Comparison of ENCODE assay signal across 8 cellular contexts in genomic region chr2:108786354-108787208, GRCh38. TPM values are rescaled to one million over a fixed set of nuclear protein-coding genes. Genes with fewer than 3 reads are reported as not detected.
A peak's percentile ranks its signal among the peaks of the same experiment; 100 is the strongest.
DNase-seq lines count a peak whose midpoint lies in the region; ATAC-seq and TF ChIP-seq lines count a peak whose summit lies in the region.

Gene CCDC138 (plus strand): TSS chr2:108786771. CDS start chr2:108786823, 52 bp downstream.

- BruUV-seq in Caco-2 (replicated peaks; lab: Mats Ljungman, UMichigan) = no TSS peak

- H3K36me3 Mint-ChIP-seq in Caco-2 (ENCODE audit: insufficient read depth, unreplicated experiment) (peaks cover 78% of the 10 kb centered on the region), endodermal cell (ENCODE audit: low read depth) (peaks cover 39% of the 10 kb centered on the region), mesothelial cell of epicardium (peaks cover 23% of the 10 kb centered on the region)

- peak within 1 kb of the TSS; percentile 69 for H3K4me3 ChIP-seq in Caco-2 (ENCODE audit: low read depth, low read length)
- peak within 1 kb of the TSS; percentile 89 for H3K4me3 ChIP-seq in NT2/D1 (ENCODE audit: insufficient read length, low read depth)
- peak within 1 kb of the TSS; percentile 91 for H3K4me3 ChIP-seq in endodermal cell (ENCODE audit: low read length)

- H3K27ac ChIP-seq in endodermal cell (ENCODE audit: low read depth, low read length) = peak within 1 kb of the TSS; percentile 89

- CTCF ChIA-PET in Caco-2 (lab: Charles Lee) = interaction anchor here (0.7 kb wide), 1 partner anchor 14 kb away, joined by 3 read pairs; no protein-coding TSS in a partner anchor

- peak; percentile 91 for ATAC-seq in GM21360 (IDR thresholded peaks at IDR 0.05; ENCODE audit: unreplicated experiment)

- TF ChIP-seq CTCF in Caco-2 (IDR thresholded peaks at IDR 0.05; ENCODE audit: insufficient read depth in 1 of 2, low read depth in 1 of 2, low read length in 1 of 2, severe bottlenecking in 1 of 2, unreplicated experiment in 1 of 2) (no peak), endodermal cell (conservative IDR thresholded peaks at IDR 0.05) (no peak), mesothelial cell of epicardium (IDR thresholded peaks at IDR 0.05; ENCODE audit: unreplicated experiment) (no peak)

- intact Hi-C loops in Caco-2 (cut with micrococcal nuclease; ENCODE audit: unreplicated experiment) = loop anchor here (1.0 kb wide), 1 partner anchor 203 kb away; the partner anchor contains the start of gene EDAR

- H3K27me3 Mint-ChIP-seq in Caco-2 (ENCODE audit: insufficient read depth, unreplicated experiment) = no peaks in the 10 kb centered on the region
- H3K27me3 Mint-ChIP-seq in endodermal cell (ENCODE audit: insufficient read depth) = no peaks in the 10 kb centered on the region
- H3K27me3 Mint-ChIP-seq in mesothelial cell of epicardium (ENCODE audit: low read depth) = no peaks in the 10 kb centered on the region

- no peaks in the 10 kb centered on the region for H3K27me3 ChIP-seq in Caco-2 (replicated peaks; ENCODE audit: control insufficient read depth, insufficient read depth, low read length)
- H3K27me3 ChIP-seq in NT2/D1 (ENCODE audit: insufficient read depth, insufficient read length) = no peaks in the 10 kb centered on the region
- no peaks in the 10 kb centered on the region for H3K27me3 ChIP-seq in endodermal cell (ENCODE audit: control insufficient read depth, insufficient read depth, low read length, poor library complexity, severe bottlenecking)

- peaks cover 5% of the 10 kb centered on the region; the same call in 1 of the 2 replicates for H3K4me1 ChIP-seq in Caco-2
- H3K4me1 ChIP-seq in NT2/D1 (ENCODE audit: insufficient read depth, insufficient read length) = no peaks in the 10 kb centered on the region
- peaks cover 2% of the 10 kb centered on the region for H3K4me1 ChIP-seq in endodermal cell (ENCODE audit: control insufficient read depth, insufficient read depth, low read length)

- H3K9me3 Mint-ChIP-seq in Caco-2 (ENCODE audit: unreplicated experiment) (no peaks in the 10 kb centered on the region), endodermal cell (no peaks in the 10 kb centered on the region), mesothelial cell of epicardium (no peaks in the 10 kb centered on the region)

- H3K9ac ChIP-seq in NT2/D1 (ENCODE audit: insufficient read length, low read depth) (peak within 1 kb of the TSS; percentile 88), endodermal cell (ENCODE audit: extremely low read depth, low read length, poor library complexity, severe bottlenecking) (peak within 1 kb of the TSS; percentile 93)

- DNase-seq in Caco-2 (peak; percentile 93 to 97), HT-29 (ENCODE audit: low spot score) (peak; percentile 92), NT2/D1 (ENCODE audit: low read depth, low spot score) (peak; percentile 91), endodermal cell (peak; percentile 97), mesothelial cell of epicardium (ENCODE audit: low spot score in 2 of 2, unreplicated experiment in 2 of 2) (peak; percentile 85 to 93)
- DNase-seq in activated CD8-positive, alpha-beta memory T cell treated with anti-CD3 and anti-CD28 coated beads for 48 hours (ENCODE audit: low read depth in 2 of 3, low spot score in 2 of 3) = peak; percentile 83 to 90 (median 85)
- DNase-seq in stimulated activated CD8-positive, alpha-beta memory T cell treated with anti-CD3 and anti-CD28 coated beads, Interleukin-15, amount 100 ng/mL, for 4 hours (ENCODE audit: low read depth in 2 of 2) = peak; percentile 78 to 81

- H3K9me3 ChIP-seq in Caco-2 = no peaks in the 10 kb centered on the region
- no peaks in the 10 kb centered on the region for H3K9me3 ChIP-seq in NT2/D1 (ENCODE audit: insufficient read depth, low read length)
- H3K9me3 ChIP-seq in endodermal cell (ENCODE audit: control insufficient read depth, low read length) = no peaks in the 10 kb centered on the region

- WGBS in endodermal cell (ENCODE audit: insufficient coverage in 1 of 2, insufficient read length in 1 of 2), 2 experiments = 0% methylated on average over 35 to 78 of the region's 78 CpGs

- no peaks in the 10 kb centered on the region for H3K4me1 Mint-ChIP-seq in Caco-2 (ENCODE audit: low read depth, unreplicated experiment)
- H3K4me1 Mint-ChIP-seq in endodermal cell = peaks cover 12% of the 10 kb centered on the region
- peaks cover 8% of the 10 kb centered on the region for H3K4me1 Mint-ChIP-seq in mesothelial cell of epicardium

- POLR2A ChIA-PET in Caco-2 (lab: Charles Lee) = interaction anchor here (0.7 kb wide), 1 partner anchor 212 kb away, joined by 4 read pairs; no protein-coding TSS in a partner anchor

- H3K36me3 ChIP-seq in Caco-2 (ENCODE audit: control insufficient read depth, insufficient read depth, low read length) (no peaks in the 10 kb centered on the region; the same call in none of the 2 replicates), NT2/D1 (ENCODE audit: insufficient read depth, insufficient read length, low read length) (peaks cover 61% of the 10 kb centered on the region), endodermal cell (ENCODE audit: control insufficient read depth, insufficient read depth, low read length) (peaks cover 63% of the 10 kb centered on the region)

- peak within 1 kb of the TSS; percentile 93 for H3K4me3 Mint-ChIP-seq in Caco-2 (ENCODE audit: unreplicated experiment)
- H3K4me3 Mint-ChIP-seq in endodermal cell = peak within 1 kb of the TSS; percentile 72
- peak within 1 kb of the TSS; percentile 98 for H3K4me3 Mint-ChIP-seq in mesothelial cell of epicardium

- H3K27ac Mint-ChIP-seq in Caco-2 (ENCODE audit: unreplicated experiment) (peak within 1 kb of the TSS; percentile 94), endodermal cell (peak within 1 kb of the TSS; percentile 95), mesothelial cell of epicardium (peak within 1 kb of the TSS; percentile 100)

RNA-seq across cellular contexts. Expression of gene CCDC138, which starts in this region (rescaled TPM):
- total RNA-seq in Caco-2 (2022) = 14.4 and 14.9 TPM in 2 replicates
- 4.7 and 5.6 TPM in 2 replicates for total RNA-seq in HT-29 (2014; rRNA removed; shearing (Covaris generic))
- total RNA-seq in endodermal cell = 10 to 100 TPM; 29.7 to 30.2 TPM
- 30.9 TPM for polyA plus RNA-seq in endodermal cell (2013, experiment 1 of 2)
- polyA plus RNA-seq in endodermal cell (2013, experiment 2 of 2) = 30.6 TPM
- total RNA-seq in mesothelial cell of epicardium = 20.4 to 22.6 TPM (median 21.3 TPM) in 3 replicates

Comparison
In these comparisons a context has a peak if more than half of its experiments do, and no peak if none do; other contexts are left out.
1. Peak in every context shown above with its lines: DNase-seq, ATAC-seq, H3K4me3 ChIP-seq and H3K27ac ChIP-seq.